In the genomic region with DNA sequence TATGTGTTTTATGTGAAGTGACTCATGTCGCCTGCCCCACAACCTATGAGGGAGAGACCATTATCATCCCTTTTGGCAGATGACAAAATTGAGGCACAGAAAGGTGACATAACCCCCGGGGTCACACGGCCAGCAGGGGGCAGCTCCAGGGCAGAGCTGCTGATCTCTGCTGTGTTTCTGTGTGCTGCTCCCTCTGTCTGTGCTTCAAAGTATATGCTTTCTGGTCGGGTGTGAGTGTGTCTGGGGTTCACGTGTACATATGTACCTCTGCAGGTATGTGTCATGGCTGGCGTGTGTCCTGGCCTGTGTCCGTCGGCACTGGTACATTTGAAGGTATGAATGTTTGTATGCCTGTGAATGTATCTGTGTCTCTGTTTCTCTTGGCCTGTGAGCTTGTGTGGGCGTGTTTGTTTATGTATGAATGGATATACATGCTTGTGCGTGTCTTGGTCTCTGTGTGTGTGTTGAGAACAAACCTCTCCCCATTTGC, we compare ENCODE assay signal across 9 cellular contexts. TPM values are rescaled to one million over a fixed set of nuclear protein-coding genes. Genes with fewer than 3 reads are reported as not detected.
A peak's percentile ranks its signal among the peaks of the same experiment; 100 is the strongest.
DNase-seq lines count a peak whose midpoint lies in the region; ATAC-seq and TF ChIP-seq lines count a peak whose summit lies in the region.
"Had no signal": no experiment of that assay in that cellular context is flagged by ENCODE, and none has a peak within 500 bp of the region (broad histone marks: within the 10 kb centered on the region; RNA-seq: fewer than 3 reads in every experiment).

No MANE protein-coding gene starts in this region.

- no peak overlapping the region for H3K9ac ChIP-seq in SU-DHL-6 (ENCODE audit: low read length)

- H3K27me3 ChIP-seq in HL-60 (ENCODE audit: insufficient read depth, poor library complexity, severe bottlenecking) (peaks cover 5% of the 10 kb centered on the region), SU-DHL-6 (ENCODE audit: low read length) (no peaks in the 10 kb centered on the region)

- H3K4me2 ChIP-seq in SU-DHL-6 (ENCODE audit: low read depth, low read length, poor library complexity, severe bottlenecking) = no peak overlapping the region

- H3K4me3 ChIP-seq in HL-60 (replicated peaks; ENCODE audit: insufficient read depth, low read length) (no peak overlapping the region), SU-DHL-6 (ENCODE audit: insufficient read depth, low read length, poor library complexity, severe bottlenecking) (no peak overlapping the region)
- H3K4me3 ChIP-seq: SK-N-MC had no signal

- H3F3A ChIP-seq in SU-DHL-6 (ENCODE audit: insufficient read depth) = no peaks in the 10 kb centered on the region

- H3K4me1 Mint-ChIP-seq in activated naive CD8-positive, alpha-beta T cell treated with anti-CD3 and anti-CD28 coated beads for 36 hours = peaks cover 40% of the 10 kb centered on the region

- ATAC-seq in omental fat pad (ENCODE audit: low FRiP score) (no peak), GM21528 (IDR thresholded peaks at IDR 0.05; ENCODE audit: low FRiP score, unreplicated experiment) (no peak)

- H3K27ac ChIP-seq in HL-60 (replicated peaks) = no peak overlapping the region
- no peak overlapping the region for H3K27ac ChIP-seq in SU-DHL-6 (ENCODE audit: low read depth, low read length)
- H3K27ac ChIP-seq: SK-N-MC had no signal

- no peak overlapping the region for H3K4me3 Mint-ChIP-seq in activated naive CD8-positive, alpha-beta T cell treated with anti-CD3 and anti-CD28 coated beads for 36 hours

- TF ChIP-seq CTCF in HL-60 (IDR thresholded peaks at IDR 0.05; ENCODE audit: insufficient read depth, low read length) = peak; percentile 69
- TF ChIP-seq CTCF in SU-DHL-6 (IDR thresholded peaks at IDR 0.05; ENCODE audit: insufficient read depth, low read length, poor library complexity, severe bottlenecking) = peak; percentile 96
- TF ChIP-seq CTCF in omental fat pad (IDR thresholded peaks at IDR 0.05) = no peak

- peaks cover 14% of the 10 kb centered on the region for H3K36me3 Mint-ChIP-seq in activated naive CD8-positive, alpha-beta T cell treated with anti-CD3 and anti-CD28 coated beads for 36 hours

- peak; percentile 41 for DNase-seq in DMS53 treated with DMSO at 0.1 percent for 48 hours (lab: John Stamatoyannopoulos, UW; ENCODE audit: unreplicated experiment)
- peak; percentile 47 to 60 for DNase-seq in HL-60 (ENCODE audit: low read depth in 1 of 2, low spot score in 1 of 2)
- peak; percentile 78 for DNase-seq in activated naive CD8-positive, alpha-beta T cell treated with anti-CD3 and anti-CD28 coated beads for 36 hours
- peak; percentile 81 for DNase-seq in iPS-NIHi7 (ENCODE audit: extremely low spot score)
- DNase-seq in stimulated activated CD4-positive, alpha-beta T cell treated with anti-CD3 and anti-CD28 coated beads, TNF-alpha, amount 100 ng/mL, for 4 hours (ENCODE audit: low read depth in 3 of 3) = peak; percentile 42 to 62 (median 62)
- no peak for DNase-seq in omental fat pad (ENCODE audit: low spot score)

- no peak overlapping the region for H3K27ac Mint-ChIP-seq in activated naive CD8-positive, alpha-beta T cell treated with anti-CD3 and anti-CD28 coated beads for 36 hours

- H3K9me3 Mint-ChIP-seq in activated naive CD8-positive, alpha-beta T cell treated with anti-CD3 and anti-CD28 coated beads for 36 hours = no peaks in the 10 kb centered on the region

- H3K9me3 ChIP-seq in SU-DHL-6 (ENCODE audit: insufficient read depth, low read length) = no peaks in the 10 kb centered on the region

- H3K36me3 ChIP-seq in SU-DHL-6 (ENCODE audit: low read length) = no peaks in the 10 kb centered on the region

- no peak overlapping the region for H2AFZ ChIP-seq in SU-DHL-6 (ENCODE audit: low read depth, low read length, severe bottlenecking)

- H4K20me1 ChIP-seq in SU-DHL-6 (ENCODE audit: low read depth, low read length) = no peaks in the 10 kb centered on the region

- peaks cover 16% of the 10 kb centered on the region for H3K79me2 ChIP-seq in SU-DHL-6 (ENCODE audit: insufficient read depth, low read length)

- H3K27me3 Mint-ChIP-seq in activated naive CD8-positive, alpha-beta T cell treated with anti-CD3 and anti-CD28 coated beads for 36 hours = no peaks in the 10 kb centered on the region

- H3K9me2 ChIP-seq in SU-DHL-6 (replicated peaks; ENCODE audit: insufficient read depth, low read length) = no peaks in the 10 kb centered on the region

RNA-seq across cellular contexts. Expression of gene LIPE, which starts 7.1 kb away (rescaled TPM):
- total RNA-seq in activated naive CD8-positive, alpha-beta T cell treated with anti-CD3 and anti-CD28 coated beads for 36 hours = 10 to 100 TPM; 24.8 to 25.1 TPM
- total RNA-seq in omental fat pad = 1,000 to 10,000 TPM in 2 of 4 donors, 100 to 1,000 TPM in 2; 491 to 3,641 (median 1,025) TPM

RNA-seq across cellular contexts. Expression of gene CXCL17, which starts 22.6 kb away (rescaled TPM):
- total RNA-seq in activated naive CD8-positive, alpha-beta T cell treated with anti-CD3 and anti-CD28 coated beads for 36 hours = not detected
- not detected for total RNA-seq in omental fat pad

RNA-seq across cellular contexts. Expression of gene CNFN, which starts 30.0 kb away (rescaled TPM):
- total RNA-seq in activated naive CD8-positive, alpha-beta T cell treated with anti-CD3 and anti-CD28 coated beads for 36 hours = not detected
- not detected for total RNA-seq in omental fat pad

Comparison
In these comparisons a context has a peak if more than half of its experiments do, and no peak if none do; other contexts are left out.
1. CTCF ChIP-seq: peak in HL-60 (single experiment) and SU-DHL-6 (single experiment); none in omental fat pad (0 of 3).
2. RNA of gene LIPE, which starts 7.1 kb away (total RNA-seq): 491 to 3,641 TPM in omental fat pad; 24.8 to 25.1 TPM in activated naive CD8-positive, alpha-beta T cell treated with anti-CD3 and anti-CD28 coated beads for 36 hours; every median in the first group is over 10 times any median in the second.